ENCODE assay signal across 8 cellular contexts in the genomic region with DNA sequence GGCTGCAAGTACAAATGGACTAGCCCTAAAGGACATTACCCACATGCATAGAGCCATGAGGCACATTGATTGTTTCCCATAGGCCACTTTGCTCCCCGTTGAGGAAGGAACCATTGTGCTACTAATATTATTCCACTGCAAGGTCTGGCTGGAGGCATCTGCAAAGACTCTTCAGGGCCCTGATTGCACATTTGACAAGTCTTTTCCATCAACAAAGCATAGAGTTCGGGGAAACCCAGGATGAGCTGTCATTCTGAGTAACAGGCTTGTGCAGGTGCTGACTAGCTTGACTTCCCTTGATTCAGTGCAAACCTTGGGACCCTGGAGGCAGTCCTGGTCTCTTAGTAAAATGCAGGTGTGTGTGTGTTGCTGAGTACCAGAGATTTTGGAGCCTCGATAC.
DNase-seq lines count a peak whose midpoint lies in the region; ATAC-seq, FAIRE-seq and TF ChIP-seq lines count a peak whose summit lies in the region.

No MANE protein-coding gene starts in this region.

- DNase-seq in T follicular helper cell (ENCODE audit: low read depth) (peak; percentile 20), MCF 10A (ENCODE audit: unreplicated experiment) (peak; percentile 93), small intestine (no peak), Ammon's horn (ENCODE audit: low spot score) (no peak), mesenteric fat pad (ENCODE audit: low spot score) (no peak), hypothalamus (lab: John Stamatoyannopoulos, UW) (no peak)

- no TSS peak for BruUV-seq in MCF 10A (replicated peaks; lab: Mats Ljungman, UMichigan)

- WGBS in small intestine, 3 donors, result 37 to 45% (median 37%) methylated on average over 3 of the region's 3 CpGs

- H3K4me3 ChIP-seq in small intestine (ENCODE audit: low read depth in 1 of 2, low read length in 2 of 2), result no peak overlapping the region

- no peak for TF ChIP-seq CTCF in MCF 10A (IDR thresholded peaks at IDR 0.05; ENCODE audit: unreplicated experiment)

- no peak for FAIRE-seq in small intestine (lab: Jason Lieb, UNC)

- peak overlapping the region; percentile 84 for H3K27ac Mint-ChIP-seq in MCF 10A (ENCODE audit: low read depth, unreplicated experiment)

- peak overlapping the region; percentile 48 for H3K4me3 Mint-ChIP-seq in MCF 10A (ENCODE audit: unreplicated experiment)

- CTCF ChIA-PET in MCF 10A (lab: Yijun Ruan, JAX), result interaction anchor here (0.9 to 1.6 kb wide), 5 partner anchors 19 to 37 kb away, joined by 3 to 6 read pairs (median 4); no protein-coding TSS in a partner anchor

- H3K9me3 Mint-ChIP-seq in MCF 10A (ENCODE audit: unreplicated experiment), result no peaks in the 10 kb centered on the region

- H3K4me1 ChIP-seq in small intestine (ENCODE audit: control insufficient read depth in 2 of 2, insufficient read depth in 1 of 2, low read depth in 1 of 2, low read length in 1 of 2), result peaks cover 4 to 26% of the 10 kb centered on the region in 2 donors

- H3K27me3 ChIP-seq in small intestine (ENCODE audit: control insufficient read depth in 2 of 2, insufficient read depth in 2 of 2, low read length in 2 of 2), result no peaks in the 10 kb centered on the region

- intact Hi-C loops in MCF 10A (cut with micrococcal nuclease), result no loop called here

- POLR2A ChIA-PET in MCF 10A (lab: Yijun Ruan, JAX), result interaction anchor here (0.7 to 6.7 kb wide), 15 partner anchors 21 to 100 kb away, joined by 3 to 71 read pairs (median 7); partner anchors contain the start of genes SRSF5 and SUSD6

- H3K9me3 ChIP-seq in small intestine (ENCODE audit: control insufficient read depth, low read depth), result no peaks in the 10 kb centered on the region

- H3K4me1 Mint-ChIP-seq in MCF 10A (ENCODE audit: insufficient read depth, unreplicated experiment), result peaks cover 47% of the 10 kb centered on the region

- peaks cover 19% of the 10 kb centered on the region for H3K36me3 Mint-ChIP-seq in MCF 10A (ENCODE audit: insufficient read depth, unreplicated experiment)

- no peaks in the 10 kb centered on the region for H3K27me3 Mint-ChIP-seq in MCF 10A (ENCODE audit: insufficient read depth, unreplicated experiment)

- ATAC-seq in GM18511 (IDR thresholded peaks at IDR 0.05; ENCODE audit: unreplicated experiment) (peak; percentile 49), GM18873 (IDR thresholded peaks at IDR 0.05; ENCODE audit: low FRiP score, unreplicated experiment) (no peak)

- H3K27ac ChIP-seq in small intestine (ENCODE audit: low read depth in 1 of 2, low read length in 1 of 2), result peak overlapping the region; percentile 5 to 30

- H3K36me3 ChIP-seq in small intestine (ENCODE audit: control insufficient read depth in 2 of 2, insufficient read depth in 2 of 2, low read length in 2 of 2), result no peaks in the 10 kb centered on the region

Comparison
In these comparisons a context has a peak if more than half of its experiments do, and no peak if none do; other contexts are left out.
1. DNase-seq: peak in T follicular helper cell (single experiment) and MCF 10A (single experiment); none in small intestine (single experiment), Ammon's horn (single experiment), mesenteric fat pad (single experiment) and hypothalamus (0 of 51).